In the genomic region with DNA sequence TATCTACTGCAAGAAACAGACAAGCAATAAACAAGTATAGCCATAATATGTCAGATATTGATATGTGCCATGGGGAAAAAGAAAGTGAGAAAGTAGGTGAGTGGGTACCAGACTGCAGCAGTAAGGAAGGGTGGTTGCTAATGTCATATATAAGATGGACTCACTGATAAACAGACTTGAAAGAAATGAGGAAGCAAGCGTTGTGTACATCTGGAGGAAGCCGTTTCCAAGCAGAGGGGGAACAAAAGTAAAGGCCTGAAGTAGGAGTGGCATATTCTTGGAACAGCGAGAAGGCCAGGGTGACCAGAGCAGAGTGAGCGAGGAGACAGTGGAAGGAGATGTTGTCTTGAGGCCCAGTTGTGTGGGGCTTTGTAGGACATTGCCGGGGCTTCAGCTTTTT, we compare ENCODE assay signal across 18 cellular contexts.
DNase-seq lines count a peak whose midpoint lies in the region; ATAC-seq and TF ChIP-seq lines count a peak whose summit lies in the region.
"Had no signal": no experiment of that assay in that cellular context is flagged by ENCODE, and none has a peak within 500 bp of the region (broad histone marks: within the 10 kb centered on the region; RNA-seq: fewer than 3 reads in every experiment).

No MANE protein-coding gene starts in this region.

- no peak overlapping the region for H3K27ac ChIP-seq in MM.1S (ENCODE audit: low read length)
- no peak overlapping the region for H3K27ac ChIP-seq in effector memory CD4-positive, alpha-beta T cell (ENCODE audit: insufficient read depth, low read length, poor library complexity, severe bottlenecking)
- H3K27ac ChIP-seq: PC-9 had no signal

- H3K79me2 ChIP-seq in MM.1S (ENCODE audit: low read length): no peaks in the 10 kb centered on the region

- H3K4me3 ChIP-seq in MM.1S (ENCODE audit: low read length): no peak overlapping the region
- no peak overlapping the region for H3K4me3 ChIP-seq in effector memory CD4-positive, alpha-beta T cell (ENCODE audit: insufficient read depth, low read depth, low read length, poor library complexity, severe bottlenecking)
- H3K4me3 ChIP-seq: PC-9, transverse colon had no signal

- H3K27me3 Mint-ChIP-seq in CD14-positive monocyte (ENCODE audit: low read depth in 3 of 3): peaks cover 0 to 5% (median 1%) of the 10 kb centered on the region in 3 donors
- no peaks in the 10 kb centered on the region for H3K27me3 Mint-ChIP-seq in T-helper 2 cell treated with Interferon-gamma antibody and Interleukin-4, amounts not matched to agents 5 μg/mL and 100 μg/mL, for 36 hours (ENCODE audit: low read depth)
- H3K27me3 Mint-ChIP-seq in memory B cell: no peaks in the 10 kb centered on the region

- peaks cover 29% of the 10 kb centered on the region for H3F3A ChIP-seq in MM.1S (ENCODE audit: insufficient read depth, low read length)

- H3K9me3 Mint-ChIP-seq in CD14-positive monocyte (peaks cover 0 to 4% (median 0%) of the 10 kb centered on the region in 7 donors), memory B cell (peaks cover 9% of the 10 kb centered on the region)
- peaks cover 7% of the 10 kb centered on the region for H3K9me3 Mint-ChIP-seq in T-helper 2 cell treated with Interferon-gamma antibody and Interleukin-4, amounts not matched to agents 5 μg/mL and 100 μg/mL, for 36 hours
- H3K9me3 Mint-ChIP-seq: effector memory CD8-positive, alpha-beta T cell had no signal

- peaks cover 48% of the 10 kb centered on the region for H3K4me1 ChIP-seq in MM.1S (ENCODE audit: low read length)
- H3K4me1 ChIP-seq in effector memory CD4-positive, alpha-beta T cell (ENCODE audit: control insufficient read depth, insufficient read depth, low read length, poor library complexity, severe bottlenecking): peaks cover 28% of the 10 kb centered on the region

- TF ChIP-seq CTCF in CD14-positive monocyte (IDR thresholded peaks at IDR 0.05): no peak
- no peak for TF ChIP-seq CTCF in MM.1S (IDR thresholded peaks at IDR 0.05; ENCODE audit: low read length)
- TF ChIP-seq CTCF in GM10266 (IDR thresholded peaks at IDR 0.05; ENCODE audit: control insufficient read depth, insufficient read depth, low read depth, missing control alignments): no peak

- H3K4me1 Mint-ChIP-seq in CD14-positive monocyte (peaks cover 95% of the 10 kb centered on the region), memory B cell (peaks cover 44% of the 10 kb centered on the region)
- peaks cover 40% of the 10 kb centered on the region for H3K4me1 Mint-ChIP-seq in T-helper 2 cell treated with Interferon-gamma antibody and Interleukin-4, amounts not matched to agents 5 μg/mL and 100 μg/mL, for 36 hours (ENCODE audit: low read depth)

- no peaks in the 10 kb centered on the region for H3K27me3 ChIP-seq in MM.1S (replicated peaks; ENCODE audit: insufficient read depth, low read length)
- no peaks in the 10 kb centered on the region for H3K27me3 ChIP-seq in effector memory CD4-positive, alpha-beta T cell (replicated peaks; ENCODE audit: control insufficient read depth, insufficient read depth, low read length, poor library complexity, severe bottlenecking)
- H3K27me3 ChIP-seq: transverse colon had no signal

- peak overlapping the region; percentile 11; the same call in 1 of the 2 replicates for H3K4me2 ChIP-seq in MM.1S (ENCODE audit: low read depth, low read length)
- H3K4me2 ChIP-seq: PC-9 had no signal

- ATAC-seq in memory B cell (ENCODE audit: low read depth) (no peak), HG03520 (IDR thresholded peaks at IDR 0.05; ENCODE audit: unreplicated experiment) (no peak)
- ATAC-seq: effector memory CD8-positive, alpha-beta T cell had no signal

- H3K27ac Mint-ChIP-seq in CD14-positive monocyte (peak overlapping the region; percentile 91 to 98 (median 97)), memory B cell (peak overlapping the region; percentile 88)
- peak overlapping the region; percentile 76 for H3K27ac Mint-ChIP-seq in T-helper 2 cell treated with Interferon-gamma antibody and Interleukin-4, amounts not matched to agents 5 μg/mL and 100 μg/mL, for 36 hours
- H3K27ac Mint-ChIP-seq: effector memory CD8-positive, alpha-beta T cell had no signal

- H3K36me3 ChIP-seq in MM.1S (replicated peaks; ENCODE audit: insufficient read depth, low read length): no peaks in the 10 kb centered on the region
- no peaks in the 10 kb centered on the region for H3K36me3 ChIP-seq in effector memory CD4-positive, alpha-beta T cell (ENCODE audit: control insufficient read depth, insufficient read depth, low read length)
- H3K36me3 ChIP-seq: transverse colon had no signal

- intact Hi-C loops in CD14-positive monocyte (cut with micrococcal nuclease): loop anchor here in 1 of 2 donors (5.0 kb wide), 4 partner anchors 64 to 261 kb away; a partner anchor contains a TSS

- H3K4me3 Mint-ChIP-seq in CD14-positive monocyte (no peak overlapping the region), memory B cell (peak overlapping the region; percentile 25)
- H3K4me3 Mint-ChIP-seq in T-helper 2 cell treated with Interferon-gamma antibody and Interleukin-4, amounts not matched to agents 5 μg/mL and 100 μg/mL, for 36 hours: no peak overlapping the region
- H3K4me3 Mint-ChIP-seq: effector memory CD8-positive, alpha-beta T cell; neural crest cell had no signal

- no peak overlapping the region for H2AFZ ChIP-seq in MM.1S (ENCODE audit: low read length)
- H2AFZ ChIP-seq: PC-9 had no signal

- H3K36me3 Mint-ChIP-seq in CD14-positive monocyte (peaks cover 3 to 12% of the 10 kb centered on the region in 2 donors), memory B cell (peaks cover 10% of the 10 kb centered on the region)
- peaks cover 6% of the 10 kb centered on the region for H3K36me3 Mint-ChIP-seq in T-helper 2 cell treated with Interferon-gamma antibody and Interleukin-4, amounts not matched to agents 5 μg/mL and 100 μg/mL, for 36 hours (ENCODE audit: low read depth)

- DNase-seq in CD14-positive monocyte (ENCODE audit: low spot score): peak; percentile 60
- DNase-seq in MM.1S: no peak
- DNase-seq in T-helper 2 cell treated with Interferon-gamma antibody and Interleukin-4, amounts not matched to agents 5 μg/mL and 100 μg/mL, for 36 hours (ENCODE audit: low spot score): no peak
- DNase-seq in memory B cell (ENCODE audit: low spot score in 2 of 2): no peak
- no peak for DNase-seq in GM10266 (ENCODE audit: extremely low spot score)
- DNase-seq in GM03348 (ENCODE audit: low spot score): no peak
- no peak for DNase-seq in effector memory CD4-positive, alpha-beta T cell
- DNase-seq: activated CD4-positive, alpha-beta T cell treated with anti-CD3 and anti-CD28 coated beads for 4 hours; activated T-cell treated with anti-CD3 and anti-CD28 coated beads, Interleukin-2, amount 50 U/mL, for 1 hour; effector memory CD8-positive, alpha-beta T cell; HCEC 1CT; NCI-H1105; NCI-H2227 treated with DMSO at 0.1 percent for 48 hours; PC-9; stimulated activated CD4-positive, alpha-beta T cell treated with anti-CD3 and anti-CD28 coated beads, Interleukin-2, amount 100 ng/mL, for 48 hours; transverse colon had no signal

- H3K9me2 ChIP-seq in MM.1S (replicated peaks; ENCODE audit: insufficient read depth, low read length): no peaks in the 10 kb centered on the region

- no peaks in the 10 kb centered on the region for H4K20me1 ChIP-seq in MM.1S (ENCODE audit: insufficient read depth, low read length)

- no peak overlapping the region for H3K9ac ChIP-seq in MM.1S (ENCODE audit: low read length)

- H3K9me3 ChIP-seq in MM.1S (replicated peaks; ENCODE audit: insufficient read depth, low read length): no peaks in the 10 kb centered on the region
- H3K9me3 ChIP-seq in effector memory CD4-positive, alpha-beta T cell (ENCODE audit: control insufficient read depth, low read length): no peaks in the 10 kb centered on the region
- H3K9me3 ChIP-seq: transverse colon had no signal
